Comparison of ENCODE assay signal across 21 cellular contexts in the genomic region with DNA sequence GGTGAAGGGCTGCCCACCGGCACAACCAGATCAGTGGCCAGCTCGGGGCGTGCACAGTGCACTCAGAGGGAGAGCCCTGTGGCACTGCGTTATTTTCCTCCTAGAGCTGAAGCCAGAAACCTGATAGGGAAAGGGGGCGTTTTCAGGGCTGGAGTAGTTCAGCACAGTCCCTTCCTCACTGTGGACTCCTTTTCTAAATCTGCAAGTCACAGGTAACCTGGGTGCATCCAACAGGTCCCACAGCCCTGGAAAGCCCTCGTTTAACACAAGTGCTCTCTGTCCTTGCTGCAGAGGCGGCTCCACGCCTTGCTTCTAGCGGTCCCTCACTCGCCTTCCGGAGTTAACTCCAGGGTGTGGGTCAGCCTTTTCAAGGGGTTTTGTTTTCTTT.
DNase-seq lines count a peak whose midpoint lies in the region; ATAC-seq, FAIRE-seq and TF ChIP-seq lines count a peak whose summit lies in the region.
"Had no signal": no experiment of that assay in that cellular context is flagged by ENCODE, and none has a peak within 500 bp of the region (broad histone marks: within the 10 kb centered on the region; RNA-seq: fewer than 3 reads in every experiment).

No MANE protein-coding gene starts in this region.

- 93% methylated on average over 10 of the region's 11 CpGs; no CpG with 5 or more reads in 1 of the 2 experiments for WGBS in H1 (ENCODE audit: extremely low coverage in 1 of 2, insufficient coverage in 1 of 2, insufficient read length in 1 of 2, insufficient replicate concordance in 2 of 2, low coverage in 1 of 2, low lambda C conversion rate in 2 of 2, missing lambda C conversion rate in 1 of 2), 2 experiments
- WGBS in psoas muscle, 3 donors: 70 to 79% (median 79%) methylated on average over 10 to 11 of the region's 11 CpGs

- intact Hi-C loops in psoas muscle (cut with DNase I): no loop called here

- H3K9me3 ChIP-seq in MM.1S (replicated peaks; ENCODE audit: insufficient read depth, low read length) (no peaks in the 10 kb centered on the region), H1 (ENCODE audit: insufficient read depth in 2 of 2, low read depth in 1 of 2, low read length in 1 of 2) (no peaks in the 10 kb centered on the region), psoas muscle (no peaks in the 10 kb centered on the region)
- H3K9me3 ChIP-seq: MG63, tibial nerve had no signal

- H3K36me3 ChIP-seq in GM23338 (ENCODE audit: insufficient read depth): no peaks in the 10 kb centered on the region
- H3K36me3 ChIP-seq in MM.1S (replicated peaks; ENCODE audit: insufficient read depth, low read length): no peaks in the 10 kb centered on the region
- no peaks in the 10 kb centered on the region for H3K36me3 ChIP-seq in H1 (ENCODE audit: control insufficient read depth in 2 of 4, insufficient read depth in 4 of 4, low read length in 3 of 4)
- no peaks in the 10 kb centered on the region for H3K36me3 ChIP-seq in psoas muscle (ENCODE audit: insufficient read depth in 1 of 2, low read depth in 1 of 2)
- H3K36me3 ChIP-seq: tibial nerve had no signal

- no peak overlapping the region for H4K8ac ChIP-seq in H1 (ENCODE audit: extremely low read depth, insufficient read depth, low read length)

- TF ChIP-seq RAD21 in H1 (IDR thresholded peaks at IDR 0.05 in 1 of 2, conservative IDR thresholded peaks at IDR 0.05 in 1 of 2; ENCODE audit: low read depth in 2 of 2, low read length in 2 of 2): no peak

- H3F3A ChIP-seq in GM23338 (replicated peaks; ENCODE audit: low read depth) (no peaks in the 10 kb centered on the region), MM.1S (ENCODE audit: insufficient read depth, low read length) (peaks cover 43% of the 10 kb centered on the region)

- H3K9me3 Mint-ChIP-seq in GM23338: no peaks in the 10 kb centered on the region
- H3K9me3 Mint-ChIP-seq: activated CD8-positive, alpha-beta T cell treated with anti-CD3 and anti-CD28 coated beads for 36 hours; activated naive CD8-positive, alpha-beta T cell treated with anti-CD3 and anti-CD28 coated beads, Interleukin-2, amount 10 ng/mL, durations not matched to agents 7 days and 5 days; CD4-positive, alpha-beta T cell; mesothelial cell of epicardium; stimulated activated naive CD8-positive, alpha-beta T cell treated with anti-CD3 and anti-CD28 coated beads, Interleukin-15, amount 100 ng/mL, for 72 hours had no signal

- H3K56ac ChIP-seq in H1 (replicated peaks; ENCODE audit: insufficient read length, low read depth, low read length): no peak overlapping the region

- TF ChIP-seq POLR2A in H1 (IDR thresholded peaks at IDR 0.05; ENCODE audit: control extremely low read depth in 1 of 2, low read depth in 2 of 2, low read length in 2 of 2): no peak

- no peak overlapping the region for H2BK120ac ChIP-seq in H1 (replicated peaks; ENCODE audit: low read depth, low read length)

- H2BK5ac ChIP-seq in H1 (ENCODE audit: low read depth, low read length): no peak overlapping the region

- no peak overlapping the region for H2BK15ac ChIP-seq in H1 (ENCODE audit: low read length)

- H3K79me1 ChIP-seq in H1 (ENCODE audit: low read depth, low read length): peaks cover 19% of the 10 kb centered on the region

- no peak for FAIRE-seq in H1 (lab: Jason Lieb, UNC)

- no peak for TF ChIP-seq EP300 in H1 (IDR thresholded peaks at IDR 0.05; ENCODE audit: borderline replicate concordance in 1 of 2, low read depth in 2 of 2, low read length in 2 of 2)

- H4K5ac ChIP-seq in H1 (ENCODE audit: insufficient read length, low read depth, low read length): no peak overlapping the region

- H3K9ac ChIP-seq in MM.1S (ENCODE audit: low read length) (peak overlapping the region; percentile 26; the same call in 1 of the 2 replicates), H1 (replicated peaks in 1 of 4; ENCODE audit: extremely low read depth in 1 of 4, low read depth in 3 of 4, low read length in 3 of 4) (no peak overlapping the region; a peak in 2 of 7 replicates)

- H3K4me1 Mint-ChIP-seq in GM23338: peaks cover 57% of the 10 kb centered on the region

- POLR2A ChIA-PET in H1 (lab: Charles Lee; ENCODE audit: partially characterized antibody): interaction anchor here (0.8 to 1.4 kb wide), 3 partner anchors 11 to 36 kb away, joined by 3 read pairs; no protein-coding TSS in a partner anchor

- CTCF ChIA-PET in H1 (lab: Charles Lee; ENCODE audit: partially characterized antibody): interaction anchor here (1.2 to 2.7 kb wide), 4 partner anchors 9 to 36 kb away, joined by 3 to 12 read pairs (median 7); no protein-coding TSS in a partner anchor

- no peak overlapping the region for H3K4ac ChIP-seq in H1 (replicated peaks; ENCODE audit: insufficient read length, low read depth, low read length)

- no peaks in the 10 kb centered on the region for H3K23me2 ChIP-seq in H1 (ENCODE audit: low read depth, low read length)

- H3K4me3 ChIP-seq in GM23338 (no peak overlapping the region), MM.1S (ENCODE audit: low read length) (no peak overlapping the region), H1 (ENCODE audit: extremely low read depth in 1 of 4, insufficient read depth in 2 of 4, low read depth in 3 of 4, low read length in 4 of 4) (no peak overlapping the region), psoas muscle (no peak overlapping the region)
- H3K4me3 ChIP-seq: MG63, tibial nerve had no signal

- DNase-seq in GM23338 (ENCODE audit: low spot score) (no peak), MM.1S (peak; percentile 31), H1 (ENCODE audit: low read depth in 1 of 2, low spot score in 2 of 2) (no peak), psoas muscle (no peak), NK-92 (lab: John Stamatoyannopoulos, UW; ENCODE audit: unreplicated experiment) (no peak), anterior cingulate cortex (lab: John Stamatoyannopoulos, UW) (no peak), mucosa of gallbladder (ENCODE audit: low spot score) (no peak)
- DNase-seq: activated CD8-positive, alpha-beta T cell treated with anti-CD3 and anti-CD28 coated beads for 36 hours; activated effector memory CD4-positive, alpha-beta T cell treated with anti-CD3 and anti-CD28 coated beads, Interleukin-2, amount 50 U/mL, for 16 hours; activated naive CD8-positive, alpha-beta T cell treated with anti-CD3 and anti-CD28 coated beads, Interleukin-2, amount 10 ng/mL, durations not matched to agents 7 days and 5 days; activated T-cell treated with anti-CD3 and anti-CD28 coated beads for 4 hours; CD4-positive, alpha-beta T cell; DMS 273 treated with DMSO at 0.1 percent for 48 hours; left colon; MG63; NCI-H1436; NCI-H510A treated with DMSO at 0.1 percent for 48 hours; stimulated activated CD4-positive, alpha-beta T cell treated with anti-CD3 and anti-CD28 coated beads, Interleukin-15, amount 100 ng/mL, for 24 hours; stimulated activated naive CD8-positive, alpha-beta T cell treated with anti-CD3 and anti-CD28 coated beads, Interleukin-15, amount 100 ng/mL, for 72 hours had no signal

- no peak overlapping the region for H3K4me3 Mint-ChIP-seq in GM23338
- H3K4me3 Mint-ChIP-seq: activated CD8-positive, alpha-beta T cell treated with anti-CD3 and anti-CD28 coated beads for 36 hours; activated naive CD8-positive, alpha-beta T cell treated with anti-CD3 and anti-CD28 coated beads, Interleukin-2, amount 10 ng/mL, durations not matched to agents 7 days and 5 days; CD4-positive, alpha-beta T cell; mesothelial cell of epicardium; stimulated activated naive CD8-positive, alpha-beta T cell treated with anti-CD3 and anti-CD28 coated beads, Interleukin-15, amount 100 ng/mL, for 72 hours had no signal

- H2BK12ac ChIP-seq in H1 (ENCODE audit: low read depth, low read length): 0 out of 2 replicates have a peak overlapping the region, but pooled peaks have one; percentile 60

- peaks cover 8% of the 10 kb centered on the region for H4K20me1 ChIP-seq in GM23338 (replicated peaks; ENCODE audit: insufficient read depth)
- no peaks in the 10 kb centered on the region for H4K20me1 ChIP-seq in MM.1S (ENCODE audit: insufficient read depth, low read length)
- peaks cover 0 to 7% of the 10 kb centered on the region in 2 experiments for H4K20me1 ChIP-seq in H1 (replicated peaks in 1 of 2; ENCODE audit: control insufficient read depth in 1 of 2, insufficient read depth in 2 of 2, low read length in 2 of 2)

- no peak overlapping the region for H3K18ac ChIP-seq in H1 (ENCODE audit: extremely low read depth, low read length)

- H3K79me2 ChIP-seq in GM23338 (replicated peaks; ENCODE audit: insufficient read depth) (peaks cover 47% of the 10 kb centered on the region), MM.1S (ENCODE audit: low read length) (peaks cover 98% of the 10 kb centered on the region), H1 (ENCODE audit: control insufficient read depth in 1 of 2, insufficient read depth in 2 of 2, low read length in 2 of 2) (peaks cover 3 to 71% of the 10 kb centered on the region in 2 experiments; a peak in 2 of 4 replicates)

- peaks cover 10% of the 10 kb centered on the region for H3K9me2 ChIP-seq in GM23338 (ENCODE audit: insufficient read depth)
- H3K9me2 ChIP-seq in MM.1S (replicated peaks; ENCODE audit: insufficient read depth, low read length): no peaks in the 10 kb centered on the region

- no peak overlapping the region for H3K14ac ChIP-seq in H1 (ENCODE audit: insufficient read length)

- H3K4me1 ChIP-seq in GM23338 (ENCODE audit: insufficient read depth) (peaks cover 15% of the 10 kb centered on the region), MM.1S (ENCODE audit: low read length) (peaks cover 56% of the 10 kb centered on the region), H1 (replicated peaks in 1 of 4; ENCODE audit: control insufficient read depth in 3 of 4, insufficient read depth in 4 of 4, low read length in 3 of 4) (peaks cover 0 to 8% (median 3%) of the 10 kb centered on the region in 4 experiments; a peak in 2 of 7 replicates), psoas muscle (peaks cover 72% of the 10 kb centered on the region)

- TF ChIP-seq CTCF in GM23338 (conservative IDR thresholded peaks at IDR 0.05; ENCODE audit: low read depth in 2 of 2): no peak
- no peak for TF ChIP-seq CTCF in MM.1S (IDR thresholded peaks at IDR 0.05; ENCODE audit: low read length)
- no peak for TF ChIP-seq CTCF in H1 (IDR thresholded peaks at IDR 0.05; ENCODE audit: control extremely low read depth in 1 of 3, insufficient read depth in 1 of 3, low read depth in 1 of 3, low read length in 3 of 3)
- TF ChIP-seq CTCF in psoas muscle (IDR thresholded peaks at IDR 0.05): no peak

- ATAC-seq in GM23338: no peak
- peak in 3 of 4 donors; percentile 19 to 32 (median 22) for ATAC-seq in psoas muscle
- ATAC-seq: activated CD8-positive, alpha-beta T cell treated with anti-CD3 and anti-CD28 coated beads for 36 hours; stimulated activated naive CD8-positive, alpha-beta T cell treated with anti-CD3 and anti-CD28 coated beads, Interleukin-15, amount 100 ng/mL, for 72 hours had no signal

- no peak overlapping the region for H2BK20ac ChIP-seq in H1 (ENCODE audit: low read length)

- H3K27me3 ChIP-seq in GM23338 (ENCODE audit: insufficient read depth) (no peaks in the 10 kb centered on the region), MM.1S (replicated peaks; ENCODE audit: insufficient read depth, low read length) (no peaks in the 10 kb centered on the region), H1 (replicated peaks in 1 of 4; ENCODE audit: control insufficient read depth in 3 of 4, extremely low read depth in 1 of 4, insufficient read depth in 3 of 4, low read length in 3 of 4) (no peaks in the 10 kb centered on the region), psoas muscle (ENCODE audit: insufficient read depth in 3 of 3, low read length in 2 of 3) (no peaks in the 10 kb centered on the region)
- H3K27me3 ChIP-seq: MG63, tibial nerve had no signal

- H3K27ac Mint-ChIP-seq in GM23338: peak overlapping the region; percentile 78
- H3K27ac Mint-ChIP-seq: activated CD8-positive, alpha-beta T cell treated with anti-CD3 and anti-CD28 coated beads for 36 hours; activated naive CD8-positive, alpha-beta T cell treated with anti-CD3 and anti-CD28 coated beads, Interleukin-2, amount 10 ng/mL, durations not matched to agents 7 days and 5 days; CD4-positive, alpha-beta T cell; mesothelial cell of epicardium had no signal

- no peak overlapping the region for H4K91ac ChIP-seq in H1 (replicated peaks; ENCODE audit: insufficient read length, low read length)

- H3K36me3 Mint-ChIP-seq in GM23338 (ENCODE audit: low read depth): no peaks in the 10 kb centered on the region; the same call in 2 of the 3 replicates
- H3K36me3 Mint-ChIP-seq: activated naive CD8-positive, alpha-beta T cell treated with anti-CD3 and anti-CD28 coated beads, Interleukin-2, amount 10 ng/mL, durations not matched to agents 7 days and 5 days had no signal

- H2AK5ac ChIP-seq in H1 (ENCODE audit: low read depth, low read length): no peak overlapping the region

- H2AFZ ChIP-seq in GM23338 (no peak overlapping the region), MM.1S (ENCODE audit: low read length) (no peak overlapping the region), H1 (ENCODE audit: low read length) (no peak overlapping the region)

- H3K4me2 ChIP-seq in GM23338: no peak overlapping the region
- peak overlapping the region; percentile 20; the same call in 1 of the 2 replicates for H3K4me2 ChIP-seq in MM.1S (ENCODE audit: low read depth, low read length)
- H3K4me2 ChIP-seq in H1 (ENCODE audit: insufficient read depth in 1 of 2, low read depth in 2 of 2, low read length in 2 of 2): no peak overlapping the region

- no peak overlapping the region for H3K27ac ChIP-seq in GM23338 (ENCODE audit: low read depth)
- peak overlapping the region; percentile 78 for H3K27ac ChIP-seq in MM.1S (ENCODE audit: low read length)
- H3K27ac ChIP-seq in H1 (ENCODE audit: low read depth, low read length): no peak overlapping the region
- H3K27ac ChIP-seq in psoas muscle: peak overlapping the region; percentile 54

- no peak overlapping the region for H3K23ac ChIP-seq in H1 (ENCODE audit: insufficient read length)

- peaks cover 6% of the 10 kb centered on the region for H3K27me3 Mint-ChIP-seq in GM23338 (ENCODE audit: insufficient read depth, low read depth, poor library complexity)
- H3K27me3 Mint-ChIP-seq: activated CD8-positive, alpha-beta T cell treated with anti-CD3 and anti-CD28 coated beads for 36 hours; activated naive CD8-positive, alpha-beta T cell treated with anti-CD3 and anti-CD28 coated beads, Interleukin-2, amount 10 ng/mL, durations not matched to agents 7 days and 5 days; CD4-positive, alpha-beta T cell; stimulated activated naive CD8-positive, alpha-beta T cell treated with anti-CD3 and anti-CD28 coated beads, Interleukin-15, amount 100 ng/mL, for 72 hours had no signal

Comparison
In these comparisons a context has a peak if more than half of its experiments do, and no peak if none do; other contexts are left out.
1. H3K27ac ChIP-seq: peak in MM.1S (single experiment) and psoas muscle (single experiment); none in GM23338 (single experiment) and H1 (single experiment).